In genomic region chr11:45927684-45928413, GRCh38 we compare ENCODE assay signal across 20 cellular contexts. TPM values are rescaled to one million over a fixed set of nuclear protein-coding genes. Genes with fewer than 3 reads are reported as not detected.
DNase-seq lines count a peak whose midpoint lies in the region; ATAC-seq, FAIRE-seq and TF ChIP-seq lines count a peak whose summit lies in the region.
"Had no signal": no experiment of that assay in that cellular context is flagged by ENCODE, and none has a peak within 500 bp of the region (broad histone marks: within the 10 kb centered on the region; RNA-seq: fewer than 3 reads in every experiment).

No MANE protein-coding gene starts in this region.

- POLR2A ChIA-PET in activated CD8-positive, alpha-beta T cell treated with anti-CD3 and anti-CD28 coated beads, Interleukin-2, amount 10 ng/mL, durations not matched to agents 7 days and 5 days (lab: Charles Lee) = interaction anchor here (1.1 to 2.7 kb wide), 3 partner anchors 9 to 14 kb away, joined by 3 to 16 read pairs (median 3); partner anchors contain the start of gene PEX16
- POLR2A ChIA-PET in activated CD8-positive, alpha-beta T cell treated with anti-CD3 and anti-CD28 coated beads for 36 hours (lab: Charles Lee) = interaction anchor here (1.1 kb wide), 1 partner anchor 10 kb away, joined by 3 read pairs; the partner anchor contains the start of gene PEX16

- no peaks in the 10 kb centered on the region for H3K9me3 Mint-ChIP-seq in activated CD8-positive, alpha-beta T cell treated with anti-CD3 and anti-CD28 coated beads, Interleukin-2, amount 10 ng/mL, durations not matched to agents 7 days and 5 days (ENCODE audit: insufficient read depth)
- H3K9me3 Mint-ChIP-seq in activated CD8-positive, alpha-beta T cell treated with anti-CD3 and anti-CD28 coated beads for 36 hours = no peaks in the 10 kb centered on the region
- H3K9me3 Mint-ChIP-seq in activated naive CD8-positive, alpha-beta T cell treated with anti-CD3 and anti-CD28 coated beads, Interleukin-2, amount 50 U/mL, for 24 hours = no peaks in the 10 kb centered on the region
- H3K9me3 Mint-ChIP-seq: neural progenitor cell had no signal

- H3K27me3 Mint-ChIP-seq in activated CD8-positive, alpha-beta T cell treated with anti-CD3 and anti-CD28 coated beads, Interleukin-2, amount 10 ng/mL, durations not matched to agents 7 days and 5 days (ENCODE audit: low read depth) = peaks cover 12% of the 10 kb centered on the region
- H3K27me3 Mint-ChIP-seq in activated CD8-positive, alpha-beta T cell treated with anti-CD3 and anti-CD28 coated beads for 36 hours = peaks cover 3% of the 10 kb centered on the region
- H3K27me3 Mint-ChIP-seq in activated naive CD8-positive, alpha-beta T cell treated with anti-CD3 and anti-CD28 coated beads, Interleukin-2, amount 50 U/mL, for 24 hours = peaks cover 10% of the 10 kb centered on the region

- no peak overlapping the region for H2AFZ ChIP-seq in neuronal stem cell (ENCODE audit: low read length)
- H2AFZ ChIP-seq: neural progenitor cell had no signal

- peak; percentile 17 for DNase-seq in activated CD8-positive, alpha-beta T cell treated with anti-CD3 and anti-CD28 coated beads, Interleukin-2, amount 10 ng/mL, durations not matched to agents 7 days and 5 days
- DNase-seq in activated CD8-positive, alpha-beta T cell treated with anti-CD3 and anti-CD28 coated beads for 36 hours = no peak
- DNase-seq in D721Med (ENCODE audit: insufficient read length, low spot score) = peak; percentile 17
- DNase-seq in activated naive CD8-positive, alpha-beta T cell treated with anti-CD3 and anti-CD28 coated beads, Interleukin-2, amount 50 U/mL, for 24 hours = no peak
- DNase-seq in neuronal stem cell (ENCODE audit: low spot score) = no peak
- DNase-seq in effector CD4-positive, alpha-beta T cell = no peak
- DNase-seq in D341Med (ENCODE audit: low spot score) = no peak
- no peak for DNase-seq in esophagus muscularis mucosa (ENCODE audit: extremely low spot score)
- DNase-seq: caudate nucleus, HCEC 1CT, NCI-H748 treated with DMSO at 0.1 percent for 48 hours, SW 1271 had no signal

- peak overlapping the region; percentile 57 for H4K8ac ChIP-seq in neuronal stem cell (ENCODE audit: low read depth, low read length)

- H3K27me3 ChIP-seq in neuronal stem cell (ENCODE audit: control insufficient read depth in 3 of 3, insufficient read depth in 3 of 3, low read depth in 1 of 3, low read length in 3 of 3) (peaks cover 0 to 27% (median 10%) of the 10 kb centered on the region in 3 experiments), esophagus muscularis mucosa (peaks cover 0 to 41% (median 7%) of the 10 kb centered on the region in 4 donors)
- H3K27me3 ChIP-seq: right lobe of liver had no signal

- TF ChIP-seq CTCF in activated CD8-positive, alpha-beta T cell treated with anti-CD3 and anti-CD28 coated beads for 36 hours (IDR thresholded peaks at IDR 0.05) = no peak
- TF ChIP-seq CTCF in D721Med (IDR thresholded peaks at IDR 0.05; ENCODE audit: insufficient read depth, missing control alignments) (no peak), esophagus muscularis mucosa (IDR thresholded peaks at IDR 0.05) (no peak)

- peak overlapping the region; percentile 62 for H3K18ac ChIP-seq in neuronal stem cell (ENCODE audit: low read length)

- H3K9ac ChIP-seq in neuronal stem cell (ENCODE audit: low read depth, low read length, poor library complexity) = no peak overlapping the region
- H3K9ac ChIP-seq: neural progenitor cell had no signal

- intact Hi-C loops in activated CD8-positive, alpha-beta T cell treated with anti-CD3 and anti-CD28 coated beads for 36 hours (cut with micrococcal nuclease) = no loop called here
- intact Hi-C loops in esophagus muscularis mucosa (cut with DNase I) = no loop called here

- H3K14ac ChIP-seq in neuronal stem cell (ENCODE audit: low read length) = no peak overlapping the region

- no peak overlapping the region for H3K4ac ChIP-seq in neuronal stem cell (ENCODE audit: low read length)

- H3K9me3 ChIP-seq in neuronal stem cell (replicated peaks in 1 of 2; ENCODE audit: control insufficient read depth in 2 of 2, insufficient read depth in 1 of 2, low read depth in 1 of 2, low read length in 2 of 2) = peaks cover 0 to 2% of the 10 kb centered on the region in 2 donors
- H3K9me3 ChIP-seq in esophagus muscularis mucosa = no peaks in the 10 kb centered on the region
- H3K9me3 ChIP-seq: A549, right lobe of liver, upper lobe of left lung had no signal

- no peak for ATAC-seq in activated CD8-positive, alpha-beta T cell treated with anti-CD3 and anti-CD28 coated beads, Interleukin-2, amount 10 ng/mL, durations not matched to agents 7 days and 5 days
- ATAC-seq in activated CD8-positive, alpha-beta T cell treated with anti-CD3 and anti-CD28 coated beads for 36 hours = no peak
- no peak for ATAC-seq in activated naive CD8-positive, alpha-beta T cell treated with anti-CD3 and anti-CD28 coated beads, Interleukin-2, amount 50 U/mL, for 24 hours
- ATAC-seq: GM12878, right lobe of liver had no signal

- H3K36me3 ChIP-seq in neuronal stem cell (replicated peaks in 1 of 2; ENCODE audit: control insufficient read depth in 2 of 2, insufficient read depth in 2 of 2, low read length in 2 of 2) = peaks cover 7 to 17% of the 10 kb centered on the region in 2 donors
- peaks cover under 1 to 32% (median 13%) of the 10 kb centered on the region in 4 donors for H3K36me3 ChIP-seq in esophagus muscularis mucosa
- H3K36me3 ChIP-seq: neural progenitor cell, right lobe of liver had no signal

- H3K4me1 Mint-ChIP-seq in activated CD8-positive, alpha-beta T cell treated with anti-CD3 and anti-CD28 coated beads, Interleukin-2, amount 10 ng/mL, durations not matched to agents 7 days and 5 days (ENCODE audit: low read depth) = peaks cover 44% of the 10 kb centered on the region
- H3K4me1 Mint-ChIP-seq in activated CD8-positive, alpha-beta T cell treated with anti-CD3 and anti-CD28 coated beads for 36 hours (ENCODE audit: low read depth) = peaks cover 28% of the 10 kb centered on the region
- peaks cover 30% of the 10 kb centered on the region for H3K4me1 Mint-ChIP-seq in activated naive CD8-positive, alpha-beta T cell treated with anti-CD3 and anti-CD28 coated beads, Interleukin-2, amount 50 U/mL, for 24 hours

- peaks cover 7% of the 10 kb centered on the region for H3K79me1 ChIP-seq in neuronal stem cell (ENCODE audit: low read depth, low read length)

- H2BK15ac ChIP-seq in neuronal stem cell (ENCODE audit: low read length) = no peak overlapping the region

- no peak for FAIRE-seq in D721Med (lab: Jason Lieb, UNC)
- FAIRE-seq: A549, endothelial cell of umbilical vein, frontal cortex, GM12878 had no signal

- WGBS in neuronal stem cell (ENCODE audit: extremely low coverage in 2 of 2, insufficient read length in 2 of 2, insufficient replicate concordance in 1 of 2), 2 donors = no CpG with 5 or more reads among the region's 27 CpGs
- 93% methylated on average over 20 of the region's 27 CpGs for WGBS in esophagus muscularis mucosa

- TF ChIP-seq POLR2A in esophagus muscularis mucosa (IDR thresholded peaks at IDR 0.05; ENCODE audit: low read depth) = no peak

- H3K4me2 ChIP-seq in neuronal stem cell (ENCODE audit: insufficient read depth, low read length, poor library complexity, severe bottlenecking) = no peak overlapping the region
- H3K4me2 ChIP-seq: A549, neural progenitor cell had no signal

- peak overlapping the region; percentile 30 for H2BK12ac ChIP-seq in neuronal stem cell (ENCODE audit: low read length)

- peak overlapping the region; percentile 75 for H2AK5ac ChIP-seq in neuronal stem cell (ENCODE audit: low read depth, low read length)

- TF ChIP-seq EP300 in esophagus muscularis mucosa (IDR thresholded peaks at IDR 0.05) = no peak

- CTCF ChIA-PET in activated CD8-positive, alpha-beta T cell treated with anti-CD3 and anti-CD28 coated beads, Interleukin-2, amount 10 ng/mL, durations not matched to agents 7 days and 5 days (lab: Charles Lee) = no interaction called here
- CTCF ChIA-PET in activated CD8-positive, alpha-beta T cell treated with anti-CD3 and anti-CD28 coated beads for 36 hours (lab: Charles Lee) = interaction anchor here (1.0 kb wide), 1 partner anchor 79 kb away, joined by 3 read pairs; no protein-coding TSS in a partner anchor

- H3K4me3 ChIP-seq in neuronal stem cell (ENCODE audit: low read length in 2 of 2) (no peak overlapping the region), esophagus muscularis mucosa (no peak overlapping the region)
- H3K4me3 ChIP-seq: A549, GM12878, neural progenitor cell, right lobe of liver, upper lobe of left lung had no signal

- H3K4me1 ChIP-seq in neuronal stem cell (ENCODE audit: control insufficient read depth in 2 of 2, insufficient read depth in 1 of 2, low read depth in 1 of 2, low read length in 2 of 2) = no peaks in the 10 kb centered on the region
- H3K4me1 ChIP-seq in esophagus muscularis mucosa = peaks cover 6 to 13% (median 6%) of the 10 kb centered on the region in 4 donors
- H3K4me1 ChIP-seq: neural progenitor cell had no signal

- H3K36me3 Mint-ChIP-seq in activated CD8-positive, alpha-beta T cell treated with anti-CD3 and anti-CD28 coated beads, Interleukin-2, amount 10 ng/mL, durations not matched to agents 7 days and 5 days (ENCODE audit: low read depth) = peaks cover 2% of the 10 kb centered on the region
- no peaks in the 10 kb centered on the region for H3K36me3 Mint-ChIP-seq in activated CD8-positive, alpha-beta T cell treated with anti-CD3 and anti-CD28 coated beads for 36 hours (ENCODE audit: low read depth)
- no peaks in the 10 kb centered on the region for H3K36me3 Mint-ChIP-seq in activated naive CD8-positive, alpha-beta T cell treated with anti-CD3 and anti-CD28 coated beads, Interleukin-2, amount 50 U/mL, for 24 hours (ENCODE audit: low read depth)

- H3K27ac ChIP-seq in neuronal stem cell (replicated peaks; ENCODE audit: low read length) (no peak overlapping the region), esophagus muscularis mucosa (replicated peaks in 1 of 4) (no peak overlapping the region)
- H3K27ac ChIP-seq: A549, neural progenitor cell, right lobe of liver, upper lobe of left lung, VCaP had no signal

- peak overlapping the region; percentile 64 for H3K27ac Mint-ChIP-seq in activated CD8-positive, alpha-beta T cell treated with anti-CD3 and anti-CD28 coated beads, Interleukin-2, amount 10 ng/mL, durations not matched to agents 7 days and 5 days
- no peak overlapping the region for H3K27ac Mint-ChIP-seq in activated CD8-positive, alpha-beta T cell treated with anti-CD3 and anti-CD28 coated beads for 36 hours
- peak overlapping the region; percentile 57 for H3K27ac Mint-ChIP-seq in activated naive CD8-positive, alpha-beta T cell treated with anti-CD3 and anti-CD28 coated beads, Interleukin-2, amount 50 U/mL, for 24 hours
- H3K27ac Mint-ChIP-seq: neural progenitor cell had no signal

- H2BK5ac ChIP-seq in neuronal stem cell (ENCODE audit: low read length) = peak overlapping the region; percentile 39

- no peak overlapping the region for H4K91ac ChIP-seq in neuronal stem cell (ENCODE audit: low read depth, low read length, poor library complexity)

- peak overlapping the region; percentile 61 for H3K23ac ChIP-seq in neuronal stem cell (ENCODE audit: low read depth, low read length, poor library complexity)

- H2BK120ac ChIP-seq in neuronal stem cell (ENCODE audit: low read depth, low read length) = no peak overlapping the region

- no peak overlapping the region for H3K4me3 Mint-ChIP-seq in activated CD8-positive, alpha-beta T cell treated with anti-CD3 and anti-CD28 coated beads, Interleukin-2, amount 10 ng/mL, durations not matched to agents 7 days and 5 days
- H3K4me3 Mint-ChIP-seq in activated CD8-positive, alpha-beta T cell treated with anti-CD3 and anti-CD28 coated beads for 36 hours = no peak overlapping the region
- H3K4me3 Mint-ChIP-seq in activated naive CD8-positive, alpha-beta T cell treated with anti-CD3 and anti-CD28 coated beads, Interleukin-2, amount 50 U/mL, for 24 hours = no peak overlapping the region
- H3K4me3 Mint-ChIP-seq: neural progenitor cell had no signal

RNA-seq across cellular contexts. Expression of gene LARGE2, which starts 5.4 kb away (rescaled TPM):
- total RNA-seq in activated CD8-positive, alpha-beta T cell treated with anti-CD3 and anti-CD28 coated beads, Interleukin-2, amount 10 ng/mL, durations not matched to agents 7 days and 5 days = under 1 TPM; 0.44 to 0.71 TPM
- total RNA-seq in activated CD8-positive, alpha-beta T cell treated with anti-CD3 and anti-CD28 coated beads for 36 hours = 1 to 10 TPM in 1 of 2 experiments, under 1 TPM in 1; 0.70 to 1.1 TPM
- polyA plus RNA-seq in neuronal stem cell (2013, experiment 1 of 2) = 16.5 TPM
- 15.7 TPM for polyA plus RNA-seq in neuronal stem cell (2013, experiment 2 of 2)
- total RNA-seq in esophagus muscularis mucosa = under 1 TPM in 1 of 4 donors, not detected in 3; 0.17 TPM
- total RNA-seq: endothelial cell of umbilical vein had no signal

RNA-seq across cellular contexts. Expression of gene PEX16, which starts 10.2 kb away (rescaled TPM):
- 10 to 100 TPM; 50.0 to 54.6 TPM for total RNA-seq in activated CD8-positive, alpha-beta T cell treated with anti-CD3 and anti-CD28 coated beads, Interleukin-2, amount 10 ng/mL, durations not matched to agents 7 days and 5 days
- 10 to 100 TPM; 34.4 to 35.2 TPM for total RNA-seq in activated CD8-positive, alpha-beta T cell treated with anti-CD3 and anti-CD28 coated beads for 36 hours
- polyA plus RNA-seq in neuronal stem cell (2013, experiment 1 of 2) = 23.1 TPM
- polyA plus RNA-seq in neuronal stem cell (2013, experiment 2 of 2) = 19.6 TPM
- 10 to 100 TPM; 15.4 to 32.2 (median 23.2) TPM for total RNA-seq in esophagus muscularis mucosa

RNA-seq across cellular contexts. Expression of gene FREY1, which starts 20.8 kb away (rescaled TPM):
- total RNA-seq in activated CD8-positive, alpha-beta T cell treated with anti-CD3 and anti-CD28 coated beads, Interleukin-2, amount 10 ng/mL, durations not matched to agents 7 days and 5 days = 1 to 10 TPM; 2.1 TPM
- total RNA-seq in activated CD8-positive, alpha-beta T cell treated with anti-CD3 and anti-CD28 coated beads for 36 hours = under 1 TPM; 0.43 to 0.72 TPM
- 0.95 TPM for polyA plus RNA-seq in neuronal stem cell (2013, experiment 1 of 2)
- polyA plus RNA-seq in neuronal stem cell (2013, experiment 2 of 2) = 0.93 TPM
- 1 to 10 TPM in 3 of 4 donors, under 1 TPM in 1; 0.65 to 3.7 (median 1.4) TPM for total RNA-seq in esophagus muscularis mucosa

RNA-seq across cellular contexts. Expression of gene MAPK8IP1, which starts 42.4 kb away (rescaled TPM):
- total RNA-seq in activated CD8-positive, alpha-beta T cell treated with anti-CD3 and anti-CD28 coated beads, Interleukin-2, amount 10 ng/mL, durations not matched to agents 7 days and 5 days = 1 to 10 TPM in 1 of 2 experiments, under 1 TPM in 1; 0.95 to 1.3 TPM
- 1 to 10 TPM; 1.4 to 1.8 TPM for total RNA-seq in activated CD8-positive, alpha-beta T cell treated with anti-CD3 and anti-CD28 coated beads for 36 hours
- 13.4 TPM for polyA plus RNA-seq in neuronal stem cell (2013, experiment 1 of 2)
- polyA plus RNA-seq in neuronal stem cell (2013, experiment 2 of 2) = 11.6 TPM
- total RNA-seq in esophagus muscularis mucosa = 10 to 100 TPM in 3 of 4 donors, 1 to 10 TPM in 1; 7.5 to 20.6 (median 16.1) TPM

Comparison
In these comparisons a context has a peak if more than half of its experiments do, and no peak if none do; other contexts are left out.
1. DNase-seq: peak in activated CD8-positive, alpha-beta T cell treated with anti-CD3 and anti-CD28 coated beads, Interleukin-2, amount 10 ng/mL, durations not matched to agents 7 days and 5 days (single experiment) and D721Med (single experiment); none in activated CD8-positive, alpha-beta T cell treated with anti-CD3 and anti-CD28 coated beads for 36 hours (single experiment), activated naive CD8-positive, alpha-beta T cell treated with anti-CD3 and anti-CD28 coated beads, Interleukin-2, amount 50 U/mL, for 24 hours (single experiment), neuronal stem cell (single experiment), effector CD4-positive, alpha-beta T cell (single experiment), D341Med (single experiment) and esophagus muscularis mucosa (single experiment).